Comparison of ENCODE assay signal across 13 cellular contexts in genomic region chr20:288956-289692, GRCh38. TPM values are rescaled to one million over a fixed set of nuclear protein-coding genes. Genes with fewer than 3 reads are reported as not detected.
DNase-seq lines count a peak whose midpoint lies in the region; ATAC-seq and TF ChIP-seq lines count a peak whose summit lies in the region.
"Had no signal": no experiment of that assay in that cellular context is flagged by ENCODE, and none has a peak within 500 bp of the region (broad histone marks: within the 10 kb centered on the region; RNA-seq: fewer than 3 reads in every experiment).

No MANE protein-coding gene starts in this region.

- H3K4me1 ChIP-seq in left ventricle myocardium inferior: peaks cover 21% of the 10 kb centered on the region
- peaks cover 0 to 24% (median 16%) of the 10 kb centered on the region in 9 donors for H3K4me1 ChIP-seq in heart right ventricle
- H3K4me1 ChIP-seq in iPS-18a (ENCODE audit: control insufficient read depth, low read depth, low read length): peaks cover 10% of the 10 kb centered on the region
- H3K4me1 ChIP-seq: BE2C had no signal

- WGBS in heart right ventricle, 2 donors: 81 to 85% methylated on average over 3 of the region's 3 CpGs

- no peak overlapping the region for H3K9ac ChIP-seq in iPS-18a (ENCODE audit: low read length)

- H3K27me3 ChIP-seq in left ventricle myocardium inferior (ENCODE audit: low read depth): no peaks in the 10 kb centered on the region
- no peaks in the 10 kb centered on the region for H3K27me3 ChIP-seq in heart right ventricle
- peaks cover 12% of the 10 kb centered on the region for H3K27me3 ChIP-seq in iPS-18a (ENCODE audit: control insufficient read depth, insufficient read depth, low read length)
- H3K27me3 ChIP-seq: BE2C, pancreas had no signal

- TF ChIP-seq CTCF in left ventricle myocardium inferior (IDR thresholded peaks at IDR 0.05; ENCODE audit: borderline replicate concordance) (no peak), heart right ventricle (IDR thresholded peaks at IDR 0.05) (no peak)

- no peaks in the 10 kb centered on the region for H3K9me3 ChIP-seq in left ventricle myocardium inferior (replicated peaks)
- H3K9me3 ChIP-seq in heart right ventricle: no peaks in the 10 kb centered on the region
- no peaks in the 10 kb centered on the region for H3K9me3 ChIP-seq in iPS-18a (ENCODE audit: control insufficient read depth, low read depth, low read length)
- H3K9me3 ChIP-seq: BE2C, pancreas had no signal

- intact Hi-C loops in left ventricle myocardium inferior (cut with micrococcal nuclease): no loop called here
- intact Hi-C loops in heart right ventricle (cut with DNase I): no loop called here

- H3K27ac ChIP-seq in left ventricle myocardium inferior (replicated peaks) (peak overlapping the region; percentile 84), heart right ventricle (no peak overlapping the region), iPS-18a (ENCODE audit: low read length) (no peak overlapping the region)

- H3K4me3 ChIP-seq in left ventricle myocardium inferior (peak overlapping the region; percentile 73), heart right ventricle (peak overlapping the region in 5 of 10 donors; percentile 68 to 95 (median 82)), iPS-18a (ENCODE audit: low read length) (peak overlapping the region; percentile 96)

- H3K36me3 ChIP-seq in left ventricle myocardium inferior (no peaks in the 10 kb centered on the region), heart right ventricle (no peaks in the 10 kb centered on the region), iPS-18a (ENCODE audit: control insufficient read depth, low read depth, low read length) (no peaks in the 10 kb centered on the region)
- H3K36me3 ChIP-seq: BE2C, pancreas had no signal

- DNase-seq in left ventricle myocardium inferior (no peak), heart right ventricle (no peak), RKO (ENCODE audit: low spot score) (peak; percentile 49), medulla oblongata (ENCODE audit: extremely low spot score) (no peak), NCI-H1092 (lab: John Stamatoyannopoulos, UW) (no peak)
- DNase-seq: activated T-cell treated with anti-CD3 and anti-CD28 coated beads, Interleukin-2, amount 50 U/mL, for 1 hour; BE2C; NCI-H1930 had no signal

- ATAC-seq in heart right ventricle: no peak
- ATAC-seq in GM21390 (IDR thresholded peaks at IDR 0.05; ENCODE audit: unreplicated experiment): no peak
- no peak for ATAC-seq in HG03039 (IDR thresholded peaks at IDR 0.05; ENCODE audit: unreplicated experiment)

RNA-seq across cellular contexts. Expression of gene C20orf96, which starts 1.4 kb away (rescaled TPM):
- 6.6 TPM for total RNA-seq in left ventricle myocardium inferior
- 1 to 10 TPM; 3.1 to 5.5 (median 4.5) TPM for total RNA-seq in heart right ventricle
- polyA plus RNA-seq in heart right ventricle: 1 to 10 TPM; 3.5 to 4.1 TPM

RNA-seq across cellular contexts. Expression of gene ZCCHC3, which starts 8.2 kb away (rescaled TPM):
- 11.8 TPM for total RNA-seq in left ventricle myocardium inferior
- total RNA-seq in heart right ventricle: 10 to 100 TPM in 7 of 10 donors, 1 to 10 TPM in 3; 8.2 to 12.8 (median 10.7) TPM
- 10 to 100 TPM in 1 of 2 donors, 1 to 10 TPM in 1; 7.7 to 10.8 TPM for polyA plus RNA-seq in heart right ventricle

RNA-seq across cellular contexts. Expression of gene DEFB132, which starts 31.6 kb away (rescaled TPM):
- total RNA-seq in left ventricle myocardium inferior: not detected
- under 1 TPM in 2 of 10 donors, not detected in 8; 0.12 to 0.30 TPM for total RNA-seq in heart right ventricle
- not detected for polyA plus RNA-seq in heart right ventricle
- total RNA-seq: pancreas; T-helper 2 cell treated with Interferon-gamma antibody and Interleukin-4, amounts not matched to agents 100 ng/mL and 5 ng/mL, for 36 hours had no signal

RNA-seq across cellular contexts. Expression of gene SOX12, which starts 36.2 kb away (rescaled TPM):
- total RNA-seq in left ventricle myocardium inferior (12.3 TPM), heart right ventricle (10 to 100 TPM in 6 of 10 donors, 1 to 10 TPM in 4; 7.2 to 16.5 (median 10.9) TPM)
- 1 to 10 TPM; 4.5 to 5.2 TPM for polyA plus RNA-seq in heart right ventricle

RNA-seq across cellular contexts. Expression of gene NRSN2, which starts 57.8 kb away (rescaled TPM):
- total RNA-seq in left ventricle myocardium inferior: 17.5 TPM
- total RNA-seq in heart right ventricle: 10 to 100 TPM; 12.1 to 32.3 (median 19.1) TPM
- polyA plus RNA-seq in heart right ventricle: 10 to 100 TPM; 31.1 to 53.9 TPM
